8 cellular contexts compared by ENCODE assay signal in genomic region chr11:57426754-57427691, GRCh38. TPM values are rescaled to one million over a fixed set of nuclear protein-coding genes. Genes with fewer than 3 reads are reported as not detected.
A peak's percentile ranks its signal among the peaks of the same experiment; 100 is the strongest.
DNase-seq lines count a peak whose midpoint lies in the region; ATAC-seq and TF ChIP-seq lines count a peak whose summit lies in the region.

Gene SLC43A3, minus strand, starts transcription at chr11:57427121. Its CDS starts 949 bp downstream, at chr11:57426172.

- H3K36me3 ChIP-seq in PC-3 (ENCODE audit: low read depth, low read length): no peaks in the 10 kb centered on the region

- H3K4me3 Mint-ChIP-seq in activated T-helper 1 cell treated with anti-CD3 and anti-CD28 coated beads, Interleukin-12 subunit alpha, Interleukin-12 subunit beta, Interleukin-2, Interleukin-4 antibody, amounts not matched to agents 30 ng/mL and 10 ng/mL and 1 ng/mL, durations not matched to agents 14 hours and 24 hours and 36 hours: peak within 1 kb of the TSS; percentile 90
- peak within 1 kb of the TSS; percentile 85 to 86 (median 85) for H3K4me3 Mint-ChIP-seq in nephron

- POLR2A ChIA-PET in PC-3 (lab: Charles Lee; ENCODE audit: unreplicated experiment): interaction anchor here (0.9 kb wide), 1 partner anchor 14 kb away, joined by 10 read pairs; no protein-coding TSS in a partner anchor

- in situ Hi-C loops in ACHN (cut with HindIII; ENCODE audit: low pct_ligation_motif_present, low pct_unique_long_range_greater_than_20kb, low sequenced_read_pairs): no loop called here

- peak within 1 kb of the TSS; percentile 80 for H3K27ac Mint-ChIP-seq in activated T-helper 1 cell treated with anti-CD3 and anti-CD28 coated beads, Interleukin-12 subunit alpha, Interleukin-12 subunit beta, Interleukin-2, Interleukin-4 antibody, amounts not matched to agents 30 ng/mL and 10 ng/mL and 1 ng/mL, durations not matched to agents 14 hours and 24 hours and 36 hours
- H3K27ac Mint-ChIP-seq in nephron: peak within 1 kb of the TSS; percentile 42 to 90 (median 59)

- H3K4me1 ChIP-seq in PC-3 (ENCODE audit: insufficient read depth, low read length): peaks cover 44% of the 10 kb centered on the region

- no peaks in the 10 kb centered on the region for H3K9me3 ChIP-seq in PC-3 (ENCODE audit: low read length)

- no peaks in the 10 kb centered on the region for H3K9me3 Mint-ChIP-seq in activated T-helper 1 cell treated with anti-CD3 and anti-CD28 coated beads, Interleukin-12 subunit alpha, Interleukin-12 subunit beta, Interleukin-2, Interleukin-4 antibody, amounts not matched to agents 30 ng/mL and 10 ng/mL and 1 ng/mL, durations not matched to agents 14 hours and 24 hours and 36 hours
- H3K9me3 Mint-ChIP-seq in nephron: no peaks in the 10 kb centered on the region

- H2AFZ ChIP-seq in PC-3 (ENCODE audit: low read length): peak within 1 kb of the TSS; percentile 52

- DNase-seq in ACHN (peak; percentile 70), PC-3 (peak; percentile 88), fibroblast of peridontal ligament (ENCODE audit: extremely low read depth) (peak; percentile 98)
- DNase-seq in activated T-helper 1 cell treated with anti-CD3 and anti-CD28 coated beads, Interleukin-12 subunit alpha, Interleukin-12 subunit beta, Interleukin-2, Interleukin-4 antibody, amounts not matched to agents 30 ng/mL and 10 ng/mL and 1 ng/mL, durations not matched to agents 14 hours and 24 hours and 36 hours (ENCODE audit: low spot score): peak; percentile 60
- DNase-seq in stimulated activated naive CD8-positive, alpha-beta T cell treated with anti-CD3 and anti-CD28 coated beads, Interleukin-15, Interleukin-2, amounts not matched to agents 100 U/mL and 50 U/mL, for 24 hours: peak; percentile 89

- ATAC-seq in GM18868 (IDR thresholded peaks at IDR 0.05; ENCODE audit: unreplicated experiment) (peak; percentile 64), HG03108 (IDR thresholded peaks at IDR 0.05; ENCODE audit: unreplicated experiment) (peak; percentile 37), PC-3 (peak; percentile 73)
- peak; percentile 74 for ATAC-seq in stimulated activated naive CD8-positive, alpha-beta T cell treated with anti-CD3 and anti-CD28 coated beads, Interleukin-15, Interleukin-2, amounts not matched to agents 100 U/mL and 50 U/mL, for 24 hours

- no peaks in the 10 kb centered on the region for H4K20me1 ChIP-seq in PC-3 (ENCODE audit: low read length)

- H3K79me2 ChIP-seq in PC-3 (ENCODE audit: low read length): peaks cover 15% of the 10 kb centered on the region

- H3K4me2 ChIP-seq in PC-3 (ENCODE audit: low read length): peak within 1 kb of the TSS; percentile 71

- H3K4me3 ChIP-seq in PC-3 (ENCODE audit: low read length): peak within 1 kb of the TSS; percentile 62

- CTCF ChIA-PET in PC-3 (lab: Charles Lee): interaction anchor here (0.5 kb wide), 1 partner anchor 52 kb away, joined by 6 read pairs; no protein-coding TSS in a partner anchor

- H3K9me2 ChIP-seq in PC-3 (replicated peaks; ENCODE audit: low read length): no peaks in the 10 kb centered on the region

- intact Hi-C loops in PC-3 (cut with micrococcal nuclease): loop anchor here (1.0 kb wide), 1 partner anchor 14 kb away; no protein-coding TSS in a partner anchor
- intact Hi-C loops in activated T-helper 1 cell treated with anti-CD3 and anti-CD28 coated beads, Interleukin-12 subunit alpha, Interleukin-12 subunit beta, Interleukin-2, Interleukin-4 antibody, amounts not matched to agents 30 ng/mL and 10 ng/mL and 1 ng/mL, durations not matched to agents 14 hours and 24 hours and 36 hours (cut with micrococcal nuclease): loop anchor here (1.0 to 10.0 kb wide), 4 partner anchors 33 to 1150 kb away; partner anchors contain the start of genes LPXN, RTN4RL2, TIMM10 and ZFP91

- BruUV-seq in PC-3 (replicated peaks; lab: Mats Ljungman, UMichigan): TSS peak; percentile 85

- H3K36me3 Mint-ChIP-seq in activated T-helper 1 cell treated with anti-CD3 and anti-CD28 coated beads, Interleukin-12 subunit alpha, Interleukin-12 subunit beta, Interleukin-2, Interleukin-4 antibody, amounts not matched to agents 30 ng/mL and 10 ng/mL and 1 ng/mL, durations not matched to agents 14 hours and 24 hours and 36 hours (ENCODE audit: low read depth): peaks cover 31% of the 10 kb centered on the region
- H3K36me3 Mint-ChIP-seq in nephron (ENCODE audit: low read depth): peaks cover 15% of the 10 kb centered on the region

- no peaks in the 10 kb centered on the region for H3K27me3 ChIP-seq in PC-3 (ENCODE audit: low read length)

- H3K27ac ChIP-seq in PC-3 (ENCODE audit: low read length): peak within 1 kb of the TSS; percentile 92

- no peaks in the 10 kb centered on the region for H3F3A ChIP-seq in PC-3 (ENCODE audit: low read length, unreplicated experiment)

- H3K27me3 Mint-ChIP-seq in activated T-helper 1 cell treated with anti-CD3 and anti-CD28 coated beads, Interleukin-12 subunit alpha, Interleukin-12 subunit beta, Interleukin-2, Interleukin-4 antibody, amounts not matched to agents 30 ng/mL and 10 ng/mL and 1 ng/mL, durations not matched to agents 14 hours and 24 hours and 36 hours (ENCODE audit: insufficient read depth): peaks cover 3% of the 10 kb centered on the region
- H3K27me3 Mint-ChIP-seq in nephron (ENCODE audit: low read depth): peaks cover 22% of the 10 kb centered on the region

- TF ChIP-seq CTCF in PC-3 (conservative IDR thresholded peaks at IDR 0.05; ENCODE audit: low read depth, low read length): no peak
- TF ChIP-seq CTCF in nephron (IDR thresholded peaks at IDR 0.05; ENCODE audit: unreplicated experiment in 3 of 3): no peak

- H3K4me1 Mint-ChIP-seq in activated T-helper 1 cell treated with anti-CD3 and anti-CD28 coated beads, Interleukin-12 subunit alpha, Interleukin-12 subunit beta, Interleukin-2, Interleukin-4 antibody, amounts not matched to agents 30 ng/mL and 10 ng/mL and 1 ng/mL, durations not matched to agents 14 hours and 24 hours and 36 hours (ENCODE audit: low read depth): peaks cover 56% of the 10 kb centered on the region
- H3K4me1 Mint-ChIP-seq in nephron: peaks cover 18% of the 10 kb centered on the region

- H3K9ac ChIP-seq in PC-3 (ENCODE audit: low read length): peak within 1 kb of the TSS; percentile 84

RNA-seq across cellular contexts. Expression of gene SLC43A3, which starts in this region (rescaled TPM):
- 31.3 and 35.0 TPM in 2 replicates for total RNA-seq in PC-3 (2014; rRNA removed)
- total RNA-seq in activated T-helper 1 cell treated with anti-CD3 and anti-CD28 coated beads, Interleukin-12 subunit alpha, Interleukin-12 subunit beta, Interleukin-2, Interleukin-4 antibody, amounts not matched to agents 30 ng/mL and 10 ng/mL and 1 ng/mL, durations not matched to agents 14 hours and 24 hours and 36 hours: 181 and 184 TPM in 2 replicates

Comparison
In these comparisons a context has a peak if more than half of its experiments do, and no peak if none do; other contexts are left out.
1. Peak in every context shown above with its lines: DNase-seq, ATAC-seq, H3K4me3 ChIP-seq and H3K27ac ChIP-seq.